Comparison of ENCODE assay signal across 2 cellular contexts in genomic region chr19:53909471-53910169, GRCh38.
TF ChIP-seq lines count a peak whose summit lies in the region.

No MANE protein-coding gene starts in this region.

TF ChIP-seq in A549, 52 proteins besides CTCF, POLR2A, EP300 and RAD21:
- TF ChIP-seq PHF8 (IDR thresholded peaks at IDR 0.05; ENCODE audit: borderline replicate concordance, low read depth) (0 out of 2 replicates have a peak, but pooled peaks have one; percentile 29), MAX (IDR thresholded peaks at IDR 0.05) (no peak)

TF ChIP-seq in H1, 55 proteins besides CTCF, POLR2A, EP300 and RAD21:
- TF ChIP-seq, protein P1, sequence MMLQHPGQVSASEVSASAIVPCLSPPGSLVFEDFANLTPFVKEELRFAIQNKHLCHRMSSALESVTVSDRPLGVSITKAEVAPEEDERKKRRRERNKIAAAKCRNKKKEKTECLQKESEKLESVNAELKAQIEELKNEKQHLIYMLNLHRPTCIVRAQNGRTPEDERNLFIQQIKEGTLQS (IDR thresholded peaks at IDR 0.05; ENCODE audit: insufficient read depth, low read depth, low read length): no peak
- TF ChIP-seq JUND (IDR thresholded peaks at IDR 0.05; ENCODE audit: low read length) (no peak), ASH2L (IDR thresholded peaks at IDR 0.05; ENCODE audit: low read length) (no peak), KDM4A (IDR thresholded peaks at IDR 0.05; ENCODE audit: low read depth, low read length, severe bottlenecking) (peak; percentile 66), PHF8 (conservative IDR thresholded peaks at IDR 0.05; ENCODE audit: low read depth, low read length) (0 out of 2 replicates have a peak, but pooled peaks have one; percentile 31), SAP30 (IDR thresholded peaks at IDR 0.05; ENCODE audit: insufficient read depth, insufficient replicate concordance, low read length) (no peak), CREB1 (IDR thresholded peaks at IDR 0.05) (no peak), TAF1 (IDR thresholded peaks at IDR 0.05; ENCODE audit: low read depth, low read length) (0 out of 2 replicates have a peak, but pooled peaks have one; percentile 22), BCL11A (IDR thresholded peaks at IDR 0.05; ENCODE audit: low read depth in 2 of 2, low read length in 2 of 2) (no peak), RBBP5 (IDR thresholded peaks at IDR 0.05; ENCODE audit: borderline replicate concordance, low read depth, low read length) (peak; percentile 23; the same call in 1 of the 2 replicates), SRF (IDR thresholded peaks at IDR 0.05; ENCODE audit: low read depth, low read length) (no peak), YY1 (IDR thresholded peaks at IDR 0.05; ENCODE audit: low read depth, low read length) (no peak), POU5F1 (IDR thresholded peaks at IDR 0.05; ENCODE audit: low read depth, low read length) (no peak), BACH1 (IDR thresholded peaks at IDR 0.05; ENCODE audit: low read length) (no peak), SIN3A (conservative IDR thresholded peaks at IDR 0.05 in 1 of 2, IDR thresholded peaks at IDR 0.05 in 1 of 2; ENCODE audit: low read depth in 1 of 2, low read length in 2 of 2) (no peak), CHD1 (IDR thresholded peaks at IDR 0.05; ENCODE audit: low read depth, low read length) (no peak)
TF ChIP-seq in H1: peak in this region for 4.
